8 cellular contexts compared by ENCODE assay signal in genomic region chr19:5321851-5322681, GRCh38. TPM values are rescaled to one million over a fixed set of nuclear protein-coding genes. Genes with fewer than 3 reads are reported as not detected.
DNase-seq lines count a peak whose midpoint lies in the region; ATAC-seq and TF ChIP-seq lines count a peak whose summit lies in the region.

No MANE protein-coding gene starts in this region.

- TF ChIP-seq CTCF in GM13977 (IDR thresholded peaks at IDR 0.05; ENCODE audit: extremely low read depth, insufficient read depth, missing control alignments), result peak; percentile 67
- no peak for TF ChIP-seq CTCF in mucosa of descending colon (IDR thresholded peaks at IDR 0.05)
- TF ChIP-seq CTCF in progenitor cell of endocrine pancreas (IDR thresholded peaks at IDR 0.05; ENCODE audit: unreplicated experiment), result no peak

- H3K9me3 ChIP-seq in mucosa of descending colon, result no peaks in the 10 kb centered on the region

- no peaks in the 10 kb centered on the region for H3K36me3 ChIP-seq in mucosa of descending colon (ENCODE audit: low read depth)

- DNase-seq in GM13977 (ENCODE audit: low spot score) (peak; percentile 89), SKM-1 treated with dmso at 0.1 percent for 144 hours (lab: John Stamatoyannopoulos, UW; ENCODE audit: unreplicated experiment) (peak; percentile 39), mucosa of descending colon (no peak), NCI-H1092 treated with DMSO at 0.1 percent for 48 hours (lab: John Stamatoyannopoulos, UW) (no peak), HK-2 (ENCODE audit: unreplicated experiment) (no peak), progenitor cell of endocrine pancreas (ENCODE audit: low spot score, unreplicated experiment) (no peak), NCI-H69 (lab: John Stamatoyannopoulos, UW) (no peak)

- H3K4me1 ChIP-seq in mucosa of descending colon (ENCODE audit: low read depth), result no peaks in the 10 kb centered on the region

- no peak overlapping the region for H3K4me3 ChIP-seq in mucosa of descending colon

- H3K4me3 Mint-ChIP-seq in progenitor cell of endocrine pancreas (ENCODE audit: low read depth), result no peak overlapping the region

- H3K27ac Mint-ChIP-seq in progenitor cell of endocrine pancreas, result no peak overlapping the region

- H3K36me3 Mint-ChIP-seq in progenitor cell of endocrine pancreas (ENCODE audit: insufficient read depth), result peaks cover 8% of the 10 kb centered on the region

- H3K9me3 Mint-ChIP-seq in progenitor cell of endocrine pancreas (ENCODE audit: low read depth), result no peaks in the 10 kb centered on the region

- in situ Hi-C loops in GM13977 (cut with MboI; ENCODE audit: low pct_unique_long_range_greater_than_20kb, low sequenced_read_pairs, unreplicated experiment), result no loop called here

- no peaks in the 10 kb centered on the region for H3K4me1 Mint-ChIP-seq in progenitor cell of endocrine pancreas (ENCODE audit: low read depth)

- intact Hi-C loops in mucosa of descending colon (cut with DNase I, micrococcal nuclease), result no loop called here

- ATAC-seq in HG02642 (IDR thresholded peaks at IDR 0.05; ENCODE audit: poor library complexity, unreplicated experiment), result peak; percentile 69
- ATAC-seq in mucosa of descending colon, result peak; percentile 25

- no peaks in the 10 kb centered on the region for H3K27me3 Mint-ChIP-seq in progenitor cell of endocrine pancreas

RNA-seq across cellular contexts. Expression of gene PTPRS, which starts 18.5 kb away (rescaled TPM):
- total RNA-seq in mucosa of descending colon (100 to 1,000 TPM in 1 of 3 donors, 10 to 100 TPM in 1, 1 to 10 TPM in 1; 7.2 to 131 (median 22.5) TPM), progenitor cell of endocrine pancreas (219 and 234 TPM in 2 replicates)

Comparison
In these comparisons a context has a peak if more than half of its experiments do, and no peak if none do; other contexts are left out.
1. DNase-seq: peak in GM13977 (single experiment) and SKM-1 treated with dmso at 0.1 percent for 144 hours (single experiment); none in mucosa of descending colon (0 of 3), NCI-H1092 treated with DMSO at 0.1 percent for 48 hours (single experiment), HK-2 (single experiment), progenitor cell of endocrine pancreas (single experiment) and NCI-H69 (single experiment).